Comparison of ENCODE assay signal across 1 cellular context in genomic region chr1:156727914-156728598, GRCh38.
A peak's percentile ranks its signal among the peaks of the same experiment; 100 is the strongest.
TF ChIP-seq lines count a peak whose summit lies in the region.

METTL25B (plus strand) TSS chr1:156728469; CDS start chr1:156729105, 636 bp downstream.

TF ChIP-seq in GM23338, 12 proteins besides CTCF, POLR2A, EP300 and RAD21 (continued from another document):
- peak; percentile 52 for TF ChIP-seq CREB1 (CRISPR knock-in tag; IDR thresholded peaks at IDR 0.05; ENCODE audit: low read depth)
TF ChIP-seq in GM23338: peak in this region for 2.
